Comparison of ENCODE assay signal across 9 cellular contexts in the genomic region with DNA sequence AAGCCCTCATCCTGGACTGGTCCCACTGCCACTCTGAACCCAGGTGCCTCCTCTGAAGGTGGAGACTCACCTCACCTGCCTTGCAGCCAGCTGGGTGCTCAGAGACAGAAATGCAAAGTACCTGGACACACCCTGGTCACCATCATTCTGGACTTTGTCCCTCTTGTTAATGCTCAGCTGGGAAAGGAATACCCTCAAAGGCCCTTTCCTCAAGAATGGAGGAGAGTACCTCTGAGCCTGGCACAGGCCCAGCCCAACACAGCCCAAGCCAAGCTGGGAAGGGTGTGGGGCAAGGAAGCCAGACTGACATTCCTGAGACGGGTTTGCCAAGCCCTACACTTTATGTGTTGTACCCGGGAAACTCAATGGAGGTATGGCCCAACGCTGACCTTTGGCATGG. TPM values are rescaled to one million over a fixed set of nuclear protein-coding genes. Genes with fewer than 3 reads are reported as not detected.
DNase-seq lines count a peak whose midpoint lies in the region; ATAC-seq, FAIRE-seq and TF ChIP-seq lines count a peak whose summit lies in the region.
"Had no signal": no experiment of that assay in that cellular context is flagged by ENCODE, and none has a peak within 500 bp of the region (broad histone marks: within the 10 kb centered on the region; RNA-seq: fewer than 3 reads in every experiment).

No MANE protein-coding gene starts in this region.

- H3K36me3 ChIP-seq in kidney (ENCODE audit: control insufficient read depth in 1 of 2, insufficient read depth in 2 of 2, low read length in 2 of 2) (peaks cover 3 to 4% of the 10 kb centered on the region in 2 donors), small intestine (ENCODE audit: control insufficient read depth in 2 of 2, insufficient read depth in 2 of 2, low read length in 2 of 2) (no peaks in the 10 kb centered on the region)

- no peaks in the 10 kb centered on the region for H3K27me3 ChIP-seq in small intestine (ENCODE audit: control insufficient read depth in 2 of 2, insufficient read depth in 2 of 2, low read length in 2 of 2)
- H3K27me3 ChIP-seq: MG63 had no signal

- FAIRE-seq in GM12892 (lab: Jason Lieb, UNC) (peak; percentile 48), kidney (lab: Jason Lieb, UNC) (no peak), small intestine (lab: Jason Lieb, UNC) (no peak)

- CTCF ChIA-PET in RWPE1 (lab: Yijun Ruan, JAX), result interaction anchor here (0.6 kb wide), 1 partner anchor 1041 kb away, joined by 5 read pairs; no protein-coding TSS in a partner anchor

- intact Hi-C loops in kidney (cut with DNase I), result no loop called here

- 24 to 55% (median 37%) methylated on average over 3 of the region's 3 CpGs for WGBS in small intestine, 3 donors

- peaks cover 17 to 18% of the 10 kb centered on the region in 2 donors for H3K4me1 ChIP-seq in kidney (ENCODE audit: control insufficient read depth in 1 of 2, insufficient read depth in 1 of 2, low read depth in 1 of 2, low read length in 2 of 2)
- peaks cover 7 to 12% of the 10 kb centered on the region in 2 donors for H3K4me1 ChIP-seq in small intestine (ENCODE audit: control insufficient read depth in 2 of 2, insufficient read depth in 1 of 2, low read depth in 1 of 2, low read length in 1 of 2)

- H3K9me3 ChIP-seq in kidney (ENCODE audit: control insufficient read depth in 1 of 2, low read length in 2 of 2) (no peaks in the 10 kb centered on the region), small intestine (ENCODE audit: control insufficient read depth, low read depth) (no peaks in the 10 kb centered on the region)
- H3K9me3 ChIP-seq: MG63 had no signal

- H3K27ac ChIP-seq in RWPE1 (peak overlapping the region; percentile 73), kidney (ENCODE audit: low read depth in 2 of 2, low read length in 2 of 2) (peak overlapping the region in 1 of 2 donors; percentile 51), small intestine (ENCODE audit: low read depth in 1 of 2, low read length in 1 of 2) (peak overlapping the region; percentile 87 to 95)

- no peak for TF ChIP-seq CTCF in RWPE1 (conservative IDR thresholded peaks at IDR 0.05; ENCODE audit: low read depth)
- no peak for TF ChIP-seq CTCF in kidney (IDR thresholded peaks at IDR 0.05; ENCODE audit: borderline replicate concordance, extremely low read depth, insufficient read depth)

- H3K4me3 ChIP-seq in kidney (ENCODE audit: low read length in 2 of 2) (peak overlapping the region; percentile 29 to 92), small intestine (ENCODE audit: low read depth in 1 of 2, low read length in 2 of 2) (no peak overlapping the region)

- no peak overlapping the region for H3K9ac ChIP-seq in kidney (ENCODE audit: low read length in 2 of 2)

- no peak for ATAC-seq in GM21515 (IDR thresholded peaks at IDR 0.05; ENCODE audit: unreplicated experiment)
- no peak for ATAC-seq in HG02973 (IDR thresholded peaks at IDR 0.05; ENCODE audit: unreplicated experiment)

- no peak for DNase-seq in GM12892 (ENCODE audit: insufficient read length)
- DNase-seq in RWPE1 (ENCODE audit: low spot score), result no peak
- no peak for DNase-seq in kidney
- DNase-seq in small intestine, result peak; percentile 99
- DNase-seq in nucleus accumbens (lab: John Stamatoyannopoulos, UW), result no peak
- no peak for DNase-seq in CD1c-positive myeloid dendritic cell (ENCODE audit: extremely low spot score)
- DNase-seq: MG63 had no signal

- TF ChIP-seq POLR2A in GM12892 (IDR thresholded peaks at IDR 0.05; ENCODE audit: low read depth, low read length), result no peak

- POLR2A ChIA-PET in RWPE1 (lab: Yijun Ruan, JAX; ENCODE audit: low non-redundant PET), result interaction anchor here (0.6 kb wide), 3 partner anchors 164 to 201 kb away, joined by 3 to 6 read pairs (median 3); no protein-coding TSS in a partner anchor

RNA-seq across cellular contexts. Expression of gene ALAS1, which starts 1.0 kb away (rescaled TPM):
- 58.3 TPM for polyA plus RNA-seq in GM12892 (2012; ENCODE audit: missing spikeins)
- total RNA-seq in kidney, result 42.8 TPM
- polyA plus RNA-seq in kidney (ENCODE audit: insufficient read depth, low read depth, low replicate concordance), result 77.2 TPM
- 10 to 100 TPM; 40.9 to 99.7 (median 85.0) TPM for polyA plus RNA-seq in small intestine

RNA-seq across cellular contexts. Expression of gene TLR9, which starts 28.5 kb away (rescaled TPM):
- polyA plus RNA-seq in GM12892 (2012; ENCODE audit: missing spikeins), result 0.30 TPM
- 0.94 TPM for total RNA-seq in kidney
- polyA plus RNA-seq in kidney (ENCODE audit: insufficient read depth, low read depth, low replicate concordance) (not detected), small intestine (under 1 TPM in 1 of 3 donors, not detected in 2; 0.12 TPM)

RNA-seq across cellular contexts. Expression of gene TWF2, which starts 42.0 kb away (rescaled TPM):
- 26.4 TPM for polyA plus RNA-seq in GM12892 (2012; ENCODE audit: missing spikeins)
- total RNA-seq in kidney, result 59.9 TPM
- polyA plus RNA-seq in kidney (ENCODE audit: insufficient read depth, low read depth, low replicate concordance) (44.0 TPM), small intestine (10 to 100 TPM; 47.6 to 54.1 (median 53.8) TPM)

RNA-seq across cellular contexts. Expression of gene POC1A, which starts 42.8 kb away (rescaled TPM):
- polyA plus RNA-seq in GM12892 (2012; ENCODE audit: missing spikeins), result 9.9 TPM
- 2.2 TPM for total RNA-seq in kidney
- polyA plus RNA-seq in kidney (ENCODE audit: insufficient read depth, low read depth, low replicate concordance) (2.5 TPM), small intestine (10 to 100 TPM in 1 of 3 donors, 1 to 10 TPM in 2; 2.7 to 19.4 (median 4.1) TPM)

RNA-seq across cellular contexts. Expression of gene PPM1M, which starts 48.6 kb away (rescaled TPM):
- polyA plus RNA-seq in GM12892 (2012; ENCODE audit: missing spikeins), result 24.1 TPM
- 32.5 TPM for total RNA-seq in kidney
- 23.2 TPM for polyA plus RNA-seq in kidney (ENCODE audit: insufficient read depth, low read depth, low replicate concordance)
- 1 to 10 TPM; 1.8 to 9.3 (median 8.4) TPM for polyA plus RNA-seq in small intestine

Comparison
In these comparisons a context has a peak if more than half of its experiments do, and no peak if none do; other contexts are left out.
1. H3K4me3 ChIP-seq: peak in kidney (2 of 2); none in small intestine (0 of 2).